In the genomic region with DNA sequence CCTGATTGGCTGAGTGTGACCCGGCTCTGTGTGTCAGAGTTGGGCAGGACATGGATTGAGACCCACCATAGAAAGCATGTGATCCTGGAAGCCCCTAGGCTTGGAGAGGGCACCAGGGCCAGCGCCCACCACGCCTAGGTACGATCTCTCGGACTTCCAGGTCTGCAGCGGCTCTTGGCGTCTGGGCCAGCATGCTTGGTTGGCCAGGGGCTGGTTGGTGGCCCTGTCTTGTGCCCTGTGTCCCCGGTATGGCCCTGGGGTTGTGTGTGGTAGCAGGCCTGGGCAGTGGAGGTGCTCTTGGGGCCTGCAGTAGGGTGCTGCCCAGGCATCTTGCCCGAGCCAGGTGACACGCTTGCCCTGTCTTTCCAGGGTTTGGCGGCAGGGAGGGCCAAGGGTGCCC, we compare ENCODE assay signal across 7 cellular contexts.
"Had no signal": no experiment of that assay in that cellular context is flagged by ENCODE, and none has a peak within 500 bp of the region (broad histone marks: within the 10 kb centered on the region; RNA-seq: fewer than 3 reads in every experiment).

No MANE protein-coding gene starts in this region.

- DNase-seq: IMR-90, KBM-7, KG1 had no signal

- ATAC-seq: HepG2, K562 had no signal

- H3K27ac ChIP-seq: HL-60 had no signal

- H3K4me3 Mint-ChIP-seq: IgD-negative memory B cell had no signal

- H3K27ac Mint-ChIP-seq: IgD-negative memory B cell had no signal

- H3K27me3 Mint-ChIP-seq: IgD-negative memory B cell had no signal

- H3K4me3 ChIP-seq: K562 had no signal

- H3K4me1 Mint-ChIP-seq: IgD-negative memory B cell had no signal
